In genomic region chr2:989766-990467, GRCh38 we compare ENCODE assay signal across 33 cellular contexts. TPM values are rescaled to one million over a fixed set of nuclear protein-coding genes. Genes with fewer than 3 reads are reported as not detected.
"Had no signal": no experiment of that assay in that cellular context is flagged by ENCODE, and none has a peak within 500 bp of the region (broad histone marks: within the 10 kb centered on the region; RNA-seq: fewer than 3 reads in every experiment).

No MANE protein-coding gene starts in this region.

- DNase-seq: activated CD4-positive, alpha-beta T cell treated with anti-CD3 and anti-CD28 coated beads for 36 hours; activated CD4-positive, CD25-positive, alpha-beta regulatory T cell; activated CD8-positive, alpha-beta memory T cell treated with anti-CD3 and anti-CD28 coated beads, Interleukin-2, amount 10 ng/mL, durations not matched to agents 7 days and 5 days; activated CD8-positive, alpha-beta T cell treated with anti-CD3 and anti-CD28 coated beads, Interleukin-2, amount 10 ng/mL, durations not matched to agents 7 days and 5 days; activated naive CD4-positive, alpha-beta T cell; activated T-cell treated with anti-CD3 and anti-CD28 coated beads, Interleukin-2, amount 50 U/mL, for 48 hours; aorta; body of pancreas; cerebellar nuclear complex; colonic mucosa; effector CD8-positive, alpha-beta T cell; gastrocnemius medialis; glutamatergic neuron; hippocampal formation; mesenchymal stem cell; ovary; retina; sigmoid colon; stimulated activated CD4-positive, alpha-beta T cell treated with anti-CD3 and anti-CD28 coated beads, Interleukin-1b, Interleukin-23, amount 100 ng/mL, for 48 hours; stimulated activated naive B cell treated with anti-CD40 and anti-IgM and Interleukin-4, amounts not matched to agents 10 μg/mL and 1 μg/mL and 100 μg/mL, for 72 hours; stomach; T-helper 1 cell; thyroid gland; upper lobe of right lung had no signal

- H3K4me2 ChIP-seq: smooth muscle cell had no signal

- H3K4me1 ChIP-seq: body of pancreas, colonic mucosa, gastrocnemius medialis, prostate gland, sigmoid colon, stomach, thyroid gland, upper lobe of right lung had no signal

- ATAC-seq: activated CD4-positive, alpha-beta T cell treated with anti-CD3 and anti-CD28 coated beads for 36 hours; activated CD8-positive, alpha-beta memory T cell treated with anti-CD3 and anti-CD28 coated beads, Interleukin-2, amount 10 ng/mL, durations not matched to agents 7 days and 5 days; activated CD8-positive, alpha-beta T cell treated with anti-CD3 and anti-CD28 coated beads, Interleukin-2, amount 10 ng/mL, durations not matched to agents 7 days and 5 days; activated naive CD4-positive, alpha-beta T cell treated with anti-CD3 and anti-CD28 coated beads, Interleukin-2, amount 50 U/mL, for 72 hours; body of pancreas; gastrocnemius medialis; natural killer cell treated with Interleukin-12 subunit alpha and Interleukin-12 subunit beta and Interleukin-15 and Interleukin-18, amount 100 ng/mL, for 72 hours; stimulated activated naive B cell treated with anti-CD40 and anti-IgM and Interleukin-4, amounts not matched to agents 10 μg/mL and 1 μg/mL and 100 μg/mL, for 72 hours; upper lobe of right lung had no signal

- H3K9me3 ChIP-seq: body of pancreas, colonic mucosa, gastrocnemius medialis, neutrophil, ovary, prostate gland, sigmoid colon, stomach, thyroid gland, upper lobe of right lung had no signal

- H3K27ac ChIP-seq: body of pancreas, colonic mucosa, gastrocnemius medialis, neutrophil, ovary, prostate gland, sigmoid colon, stomach, thyroid gland, upper lobe of right lung had no signal

- H3K27me3 ChIP-seq: body of pancreas, colonic mucosa, gastrocnemius medialis, neutrophil, ovary, sigmoid colon, stomach, thyroid gland, upper lobe of right lung had no signal

- H3K4me3 ChIP-seq: body of pancreas, colonic mucosa, gastrocnemius medialis, ovary, prostate gland, sigmoid colon, smooth muscle cell, stomach, thyroid gland, upper lobe of right lung had no signal

- H3K36me3 ChIP-seq: colonic mucosa, gastrocnemius medialis, neutrophil, ovary, prostate gland, sigmoid colon, stomach, thyroid gland, upper lobe of right lung had no signal

RNA-seq across cellular contexts. Expression of gene SNTG2, which starts 39.3 kb away (rescaled TPM):
- total RNA-seq: activated T-helper 2 cell treated with anti-CD3 and anti-CD28 coated beads, Interferon-gamma antibody, Interleukin-2, Interleukin-4, amounts not matched to agents 10 μg/mL and 5 μg/mL and 100 μg/mL, durations not matched to agents 14 hours and 24 hours and 36 hours; dermis microvascular lymphatic vessel endothelial cell; epithelial cell of proximal tubule; smooth muscle cell had no signal
- polyA plus RNA-seq: aorta, keratinocyte had no signal
